15 cellular contexts compared by ENCODE assay signal in the genomic region with DNA sequence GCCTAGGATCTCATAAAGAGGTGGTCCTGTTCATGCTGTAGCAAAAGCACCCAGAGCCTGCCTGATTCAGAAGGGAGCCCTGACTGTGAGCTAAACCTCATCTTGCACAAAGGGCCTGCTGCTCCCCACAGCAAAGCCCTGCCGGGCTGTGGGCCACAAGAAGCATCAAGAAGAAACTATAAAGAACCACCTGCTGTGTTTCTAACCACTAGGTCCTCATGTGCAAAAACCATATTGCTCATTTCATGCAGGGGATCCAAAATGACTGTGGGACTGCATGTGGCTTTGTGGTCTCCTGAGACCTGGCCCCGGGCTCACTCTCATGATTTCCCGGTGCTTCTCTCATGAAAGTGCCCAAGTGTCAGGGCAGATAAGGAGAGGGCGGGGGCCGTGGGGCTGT.
DNase-seq lines count a peak whose midpoint lies in the region; ATAC-seq and TF ChIP-seq lines count a peak whose summit lies in the region.
"Had no signal": no experiment of that assay in that cellular context is flagged by ENCODE, and none has a peak within 500 bp of the region (broad histone marks: within the 10 kb centered on the region; RNA-seq: fewer than 3 reads in every experiment).

No MANE protein-coding gene starts in this region.

- no peak overlapping the region for H4K12ac ChIP-seq in trophoblast cell (ENCODE audit: low read depth, low read length)

- peaks cover 4 to 13% (median 6%) of the 10 kb centered on the region in 3 donors for H3K27me3 Mint-ChIP-seq in immature natural killer cell (ENCODE audit: low read depth in 3 of 3)

- DNase-seq in NB4 (ENCODE audit: low read depth) (peak; percentile 87), immature natural killer cell (peak in 2 of 3 donors; percentile 6 to 16), NCI-H2081 treated with DMSO at 0.1 percent for 48 hours (lab: John Stamatoyannopoulos, UW) (no peak), trophoblast cell (no peak), NCI-H2029 (lab: John Stamatoyannopoulos, UW) (no peak)
- DNase-seq: mammary epithelial cell; NCI-H1694 treated with DMSO at 0.1 percent for 48 hours; stimulated activated naive CD4-positive, alpha-beta T cell treated with Interleukin-2 at 50 U/mL for 16 hours had no signal

- no peak overlapping the region for H3K27ac Mint-ChIP-seq in immature natural killer cell

- H3K4ac ChIP-seq in trophoblast cell (ENCODE audit: low read depth, low read length) = no peak overlapping the region

- no peak for TF ChIP-seq CTCF in NB4 (IDR thresholded peaks at IDR 0.05; ENCODE audit: low read depth, low read length)

- H3K27ac ChIP-seq in trophoblast cell (ENCODE audit: low read depth, low read length) = no peak overlapping the region
- H3K27ac ChIP-seq: cardiac muscle cell, epithelial cell of prostate had no signal

- H3K36me3 ChIP-seq in trophoblast cell (ENCODE audit: control insufficient read depth in 1 of 2, insufficient read depth in 2 of 2, low read length in 2 of 2) = no peaks in the 10 kb centered on the region
- H3K36me3 ChIP-seq: cardiac muscle cell had no signal

- H3K4me3 Mint-ChIP-seq in immature natural killer cell = no peak overlapping the region
- H3K4me3 Mint-ChIP-seq: CD8-positive, alpha-beta memory T cell had no signal

- no peak overlapping the region for H2BK120ac ChIP-seq in trophoblast cell (ENCODE audit: insufficient read depth, low read length, poor library complexity)

- H4K91ac ChIP-seq in trophoblast cell (ENCODE audit: low read depth, low read length) = no peak overlapping the region

- no peak overlapping the region for H3K14ac ChIP-seq in trophoblast cell (ENCODE audit: low read length)

- H3K4me1 ChIP-seq in trophoblast cell (ENCODE audit: control insufficient read depth in 1 of 2, insufficient read depth in 2 of 2, low read length in 2 of 2) = no peaks in the 10 kb centered on the region

- WGBS in trophoblast cell (ENCODE audit: extremely low coverage, insufficient coverage, insufficient read length) = no CpG with 5 or more reads among the region's 5 CpGs

- no peak overlapping the region for H2BK5ac ChIP-seq in trophoblast cell (ENCODE audit: low read depth, low read length, poor library complexity)

- H3K36me3 Mint-ChIP-seq in immature natural killer cell = no peaks in the 10 kb centered on the region
- H3K36me3 Mint-ChIP-seq: CD8-positive, alpha-beta memory T cell had no signal

- TF ChIP-seq POLR2A in NB4 (IDR thresholded peaks at IDR 0.05; ENCODE audit: extremely low read depth, insufficient read length) = no peak

- no peak overlapping the region for H3K18ac ChIP-seq in trophoblast cell (ENCODE audit: low read length)

- H4K8ac ChIP-seq in trophoblast cell (ENCODE audit: low read depth, low read length) = no peak overlapping the region

- H3K27me3 ChIP-seq in trophoblast cell (ENCODE audit: insufficient read depth, low read length) = no peaks in the 10 kb centered on the region
- H3K27me3 ChIP-seq: cardiac muscle cell had no signal

- no peaks in the 10 kb centered on the region for H3K79me1 ChIP-seq in trophoblast cell (ENCODE audit: low read length)

- no peaks in the 10 kb centered on the region for H3K79me2 ChIP-seq in trophoblast cell (ENCODE audit: control insufficient read depth, insufficient read depth, low read length, poor library complexity)

- H3K4me1 Mint-ChIP-seq in immature natural killer cell = peaks cover 2 to 7% of the 10 kb centered on the region in 2 donors

- H3K23ac ChIP-seq in trophoblast cell (ENCODE audit: low read length) = no peak overlapping the region

- H3K4me2 ChIP-seq in trophoblast cell (ENCODE audit: low read length) = no peak overlapping the region

- ATAC-seq in GM18511 (IDR thresholded peaks at IDR 0.05; ENCODE audit: unreplicated experiment) (peak; percentile 64), GM21515 (IDR thresholded peaks at IDR 0.05; ENCODE audit: unreplicated experiment) (peak; percentile 65), GM21737 (IDR thresholded peaks at IDR 0.05; ENCODE audit: unreplicated experiment) (no peak)
- ATAC-seq: HepG2 had no signal

- H3K9ac ChIP-seq in trophoblast cell (ENCODE audit: low read length) = no peak overlapping the region

- no peak overlapping the region for H3K4me3 ChIP-seq in NB4 (ENCODE audit: low read depth, low read length)
- H3K4me3 ChIP-seq in trophoblast cell (ENCODE audit: low read depth, low read length) = no peak overlapping the region
- H3K4me3 ChIP-seq: cardiac muscle cell had no signal

- no peak overlapping the region for H2AK5ac ChIP-seq in trophoblast cell (ENCODE audit: low read length)

- H2BK12ac ChIP-seq in trophoblast cell (ENCODE audit: low read length) = no peak overlapping the region

- no peaks in the 10 kb centered on the region for H3K9me3 Mint-ChIP-seq in immature natural killer cell
- H3K9me3 Mint-ChIP-seq: CD8-positive, alpha-beta memory T cell had no signal

- H3K9me3 ChIP-seq in trophoblast cell (ENCODE audit: insufficient read depth, low read depth, low read length) = no peaks in the 10 kb centered on the region

- H2AFZ ChIP-seq in trophoblast cell (ENCODE audit: insufficient read depth, low read length, poor library complexity) = no peak overlapping the region

Comparison
In these comparisons a context has a peak if more than half of its experiments do, and no peak if none do; other contexts are left out.
1. DNase-seq: peak in NB4 (single experiment) and immature natural killer cell (2 of 3); none in NCI-H2081 treated with DMSO at 0.1 percent for 48 hours (single experiment), trophoblast cell (0 of 2) and NCI-H2029 (single experiment).